8 cellular contexts compared by ENCODE assay signal in genomic region chr3:171772427-171773056, GRCh38. TPM values are rescaled to one million over a fixed set of nuclear protein-coding genes. Genes with fewer than 3 reads are reported as not detected.
DNase-seq lines count a peak whose midpoint lies in the region; ATAC-seq and TF ChIP-seq lines count a peak whose summit lies in the region.

No MANE protein-coding gene starts in this region.

- intact Hi-C loops in ovary (cut with DNase I) = loop anchor here in 3 of 4 donors (5.0 to 10.0 kb wide), 4 partner anchors 35 to 572 kb away; no protein-coding TSS in a partner anchor

- H3K4me1 ChIP-seq in ovary (ENCODE audit: insufficient read depth) = peaks cover 7% of the 10 kb centered on the region

- TF ChIP-seq POLR2A in ovary (IDR thresholded peaks at IDR 0.05) = no peak

- DNase-seq in DMS53 (lab: John Stamatoyannopoulos, UW) = peak; percentile 71
- peak; percentile 41 for DNase-seq in HS-5 (ENCODE audit: low read depth)
- peak; percentile 49 for DNase-seq in NCI-H82 treated with DMSO at 0.1 percent for 48 hours (lab: John Stamatoyannopoulos, UW; ENCODE audit: unreplicated experiment)
- DNase-seq in activated T-cell treated with anti-CD3 and anti-CD28 coated beads for 24 hours (ENCODE audit: low read depth) = peak; percentile 27
- peak; percentile 86 for DNase-seq in fibroblast of the aortic adventitia (ENCODE audit: low read depth)
- peak; percentile 59 to 79 (median 68) for DNase-seq in ovary

- no peaks in the 10 kb centered on the region for H3K27me3 ChIP-seq in ovary

- H3K4me3 ChIP-seq in fibroblast of the aortic adventitia (ENCODE audit: low read depth, low read length) = no peak overlapping the region
- H3K4me3 ChIP-seq in ovary = no peak overlapping the region

- TF ChIP-seq CTCF in fibroblast of the aortic adventitia (IDR thresholded peaks at IDR 0.05; ENCODE audit: insufficient read depth, low read length) (peak; percentile 79), ovary (IDR thresholded peaks at IDR 0.05) (peak; percentile 57 to 66 (median 63))

- WGBS in ovary, 3 donors = 1 to 2% (median 1%) methylated on average over 4 of the region's 4 CpGs

- peak overlapping the region in 1 of 2 donors; percentile 76 for H3K27ac ChIP-seq in ovary

- no peak for TF ChIP-seq EP300 in ovary (IDR thresholded peaks at IDR 0.05)

- no peak for ATAC-seq in GM19328 (IDR thresholded peaks at IDR 0.05; ENCODE audit: unreplicated experiment)
- ATAC-seq in HG03097 (IDR thresholded peaks at IDR 0.05; ENCODE audit: low FRiP score, unreplicated experiment) = no peak

- no peaks in the 10 kb centered on the region for H3K36me3 ChIP-seq in ovary

- no peaks in the 10 kb centered on the region for H3K9me3 ChIP-seq in ovary

RNA-seq across cellular contexts. Expression of gene PLD1, which starts 37.7 kb away (rescaled TPM):
- total RNA-seq in fibroblast of the aortic adventitia (ENCODE audit: low replicate concordance) = 10.1 and 23.1 TPM in 2 replicates
- total RNA-seq in ovary = 100 to 1,000 TPM in 1 of 7 donors, 10 to 100 TPM in 6; 26.1 to 125 (median 55.2) TPM
- polyA plus RNA-seq in ovary = 10 to 100 TPM; 24.6 to 52.1 TPM

Comparison
In these comparisons a context has a peak if more than half of its experiments do, and no peak if none do; other contexts are left out.
1. DNase-seq: peak in every context shown above with its lines; median percentile 86 in fibroblast of the aortic adventitia; 71 in DMS53; 68 in ovary; 49 in NCI-H82 treated with DMSO at 0.1 percent for 48 hours; 41 in HS-5; 27 in activated T-cell treated with anti-CD3 and anti-CD28 coated beads for 24 hours.